ENCODE assay signal across 18 cellular contexts in genomic region chr16:49520684-49521083, GRCh38.
DNase-seq lines count a peak whose midpoint lies in the region; ATAC-seq, FAIRE-seq and TF ChIP-seq lines count a peak whose summit lies in the region.
"Had no signal": no experiment of that assay in that cellular context is flagged by ENCODE, and none has a peak within 500 bp of the region (broad histone marks: within the 10 kb centered on the region; RNA-seq: fewer than 3 reads in every experiment).

No MANE protein-coding gene starts in this region.

- peak overlapping the region; percentile 92 for H3K27ac ChIP-seq in DND-41 (ENCODE audit: low read length)
- H3K27ac ChIP-seq: C4-2B had no signal

- H3K9me3 ChIP-seq in DND-41 (ENCODE audit: insufficient read depth, low read length, severe bottlenecking) = no peaks in the 10 kb centered on the region
- H3K9me3 ChIP-seq: SK-N-SH had no signal

- no peak overlapping the region for H3K4me3 Mint-ChIP-seq in brain
- H3K4me3 Mint-ChIP-seq in neural crest cell = no peak overlapping the region

- H3K27me3 ChIP-seq in DND-41 (ENCODE audit: insufficient read depth, low read length, poor library complexity) = no peaks in the 10 kb centered on the region

- H3K79me2 ChIP-seq in DND-41 (ENCODE audit: insufficient read depth, low read length) = no peaks in the 10 kb centered on the region

- DNase-seq in DND-41 (no peak), NCI-H1105 treated with DMSO at 0.1 percent for 48 hours (lab: John Stamatoyannopoulos, UW) (peak; percentile 57), neural crest cell (ENCODE audit: low read depth, low spot score) (no peak), GM19238 (ENCODE audit: insufficient read length, low spot score) (no peak), frontal cortex (ENCODE audit: low spot score in 2 of 2) (no peak)
- DNase-seq: EL, Kasumi-1, NCI-H1436 treated with DMSO at 0.1 percent for 48 hours, NCI-H1930, NCI-H510A treated with DMSO at 0.1 percent for 48 hours, SIG-M5, SK-N-SH had no signal

- no peak for FAIRE-seq in frontal cortex (lab: Jason Lieb, UNC)
- FAIRE-seq: A204.1, H54 had no signal

- no peak for ATAC-seq in DND-41 (ENCODE audit: insufficient read depth, low read depth)
- ATAC-seq in HG03342 (IDR thresholded peaks at IDR 0.05; ENCODE audit: unreplicated experiment) = no peak

- TF ChIP-seq CTCF in DND-41 (IDR thresholded peaks at IDR 0.05; ENCODE audit: borderline replicate concordance, extremely low read depth, low read length, poor library complexity, severe bottlenecking) = no peak
- TF ChIP-seq CTCF in brain (conservative IDR thresholded peaks at IDR 0.05) = no peak
- no peak for TF ChIP-seq CTCF in neural crest cell (conservative IDR thresholded peaks at IDR 0.05)

- no peak overlapping the region for H2AFZ ChIP-seq in DND-41 (ENCODE audit: low read depth, low read length)

- H3K4me1 Mint-ChIP-seq in brain = peaks cover 61% of the 10 kb centered on the region
- no peaks in the 10 kb centered on the region for H3K4me1 Mint-ChIP-seq in neural crest cell
- H3K4me1 Mint-ChIP-seq: IgD-negative memory B cell had no signal

- H3K4me1 ChIP-seq in DND-41 (ENCODE audit: insufficient read depth, low read length) = peaks cover 62% of the 10 kb centered on the region

- H3K27me3 Mint-ChIP-seq in brain (peaks cover 16% of the 10 kb centered on the region), neural crest cell (ENCODE audit: low read depth) (no peaks in the 10 kb centered on the region)
- H3K27me3 Mint-ChIP-seq: IgD-negative memory B cell had no signal

- H3K27ac Mint-ChIP-seq in brain (peak overlapping the region in 4 of 5 experiments; percentile 9 to 87 (median 50)), neural crest cell (ENCODE audit: unreplicated experiment) (peak overlapping the region; percentile 43)
- H3K27ac Mint-ChIP-seq: IgD-negative memory B cell had no signal

- no peaks in the 10 kb centered on the region for H3K36me3 ChIP-seq in DND-41 (ENCODE audit: insufficient read depth, low read length)

- H4K20me1 ChIP-seq in DND-41 (ENCODE audit: insufficient read depth, low read length) = no peaks in the 10 kb centered on the region

- H3K36me3 Mint-ChIP-seq in brain (peaks cover 23% of the 10 kb centered on the region), neural crest cell (ENCODE audit: low read depth) (peaks cover 4% of the 10 kb centered on the region)
- H3K36me3 Mint-ChIP-seq: IgD-negative memory B cell had no signal

- no peak overlapping the region for H3K4me2 ChIP-seq in DND-41 (ENCODE audit: insufficient read depth, low read length)
- H3K4me2 ChIP-seq: SK-N-SH had no signal

- H3K4me3 ChIP-seq in DND-41 (ENCODE audit: low read depth in 1 of 2, low read length in 2 of 2) = no peak overlapping the region

- H3K9ac ChIP-seq in DND-41 (ENCODE audit: low read depth, low read length) = peak overlapping the region; percentile 52; the same call in 1 of the 2 replicates
- H3K9ac ChIP-seq: SK-N-SH had no signal

- no peaks in the 10 kb centered on the region for H3K9me3 Mint-ChIP-seq in brain
- no peaks in the 10 kb centered on the region for H3K9me3 Mint-ChIP-seq in neural crest cell
- H3K9me3 Mint-ChIP-seq: IgD-negative memory B cell had no signal
